Comparison of ENCODE assay signal across 2 cellular contexts in genomic region chr20:2671977-2672376, GRCh38.
TF ChIP-seq lines count a peak whose summit lies in the region.

No MANE protein-coding gene starts in this region.

TF ChIP-seq in IMR-90, 13 proteins besides CTCF, POLR2A, EP300 and RAD21:
- TF ChIP-seq, protein P1, sequence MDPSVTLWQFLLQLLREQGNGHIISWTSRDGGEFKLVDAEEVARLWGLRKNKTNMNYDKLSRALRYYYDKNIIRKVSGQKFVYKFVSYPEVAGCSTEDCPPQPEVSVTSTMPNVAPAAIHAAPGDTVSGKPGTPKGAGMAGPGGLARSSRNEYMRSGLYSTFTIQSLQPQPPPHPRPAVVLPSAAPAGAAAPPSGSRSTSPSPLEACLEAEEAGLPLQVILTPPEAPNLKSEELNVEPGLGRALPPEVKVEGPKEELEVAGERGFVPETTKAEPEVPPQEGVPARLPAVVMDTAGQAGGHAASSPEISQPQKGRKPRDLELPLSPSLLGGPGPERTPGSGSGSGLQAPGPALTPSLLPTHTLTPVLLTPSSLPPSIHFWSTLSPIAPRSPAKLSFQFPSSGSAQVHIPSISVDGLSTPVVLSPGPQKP (IDR thresholded peaks at IDR 0.05; ENCODE audit: borderline replicate concordance, low read depth, low read length): no peak
- TF ChIP-seq RCOR1 (IDR thresholded peaks at IDR 0.05; ENCODE audit: insufficient replicate concordance, low read length): no peak
- TF ChIP-seq CHD1 (IDR thresholded peaks at IDR 0.05; ENCODE audit: low read depth, low read length): no peak
- TF ChIP-seq CEBPB (IDR thresholded peaks at IDR 0.05; ENCODE audit: low read depth, low read length): no peak
- TF ChIP-seq BHLHE40 (IDR thresholded peaks at IDR 0.05; ENCODE audit: low read depth, low read length): no peak
- TF ChIP-seq MAZ (IDR thresholded peaks at IDR 0.05; ENCODE audit: borderline replicate concordance, low read depth, low read length): no peak
- TF ChIP-seq NFE2L2 (IDR thresholded peaks at IDR 0.05; ENCODE audit: low read depth, low read length): no peak
- no peak for TF ChIP-seq RFX5 (IDR thresholded peaks at IDR 0.05; ENCODE audit: low read depth, low read length)
- TF ChIP-seq, protein P2, sequence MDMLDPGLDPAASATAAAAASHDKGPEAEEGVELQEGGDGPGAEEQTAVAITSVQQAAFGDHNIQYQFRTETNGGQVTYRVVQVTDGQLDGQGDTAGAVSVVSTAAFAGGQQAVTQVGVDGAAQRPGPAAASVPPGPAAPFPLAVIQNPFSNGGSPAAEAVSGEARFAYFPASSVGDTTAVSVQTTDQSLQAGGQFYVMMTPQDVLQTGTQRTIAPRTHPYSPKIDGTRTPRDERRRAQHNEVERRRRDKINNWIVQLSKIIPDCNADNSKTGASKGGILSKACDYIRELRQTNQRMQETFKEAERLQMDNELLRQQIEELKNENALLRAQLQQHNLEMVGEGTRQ (IDR thresholded peaks at IDR 0.05; ENCODE audit: low read depth, low read length): no peak
- no peak for TF ChIP-seq FOS (IDR thresholded peaks at IDR 0.05; ENCODE audit: low read depth, low read length)
- TF ChIP-seq SMC3 (IDR thresholded peaks at IDR 0.05; ENCODE audit: low read depth, low read length): no peak
- no peak for TF ChIP-seq MXI1 (IDR thresholded peaks at IDR 0.05; ENCODE audit: borderline replicate concordance, low read depth, low read length)
- TF ChIP-seq MAFK (IDR thresholded peaks at IDR 0.05; ENCODE audit: low read depth, low read length): no peak

TF ChIP-seq in WTC11, 78 proteins besides CTCF, POLR2A, EP300 and RAD21 (continued from another document):
- TF ChIP-seq, protein P3, sequence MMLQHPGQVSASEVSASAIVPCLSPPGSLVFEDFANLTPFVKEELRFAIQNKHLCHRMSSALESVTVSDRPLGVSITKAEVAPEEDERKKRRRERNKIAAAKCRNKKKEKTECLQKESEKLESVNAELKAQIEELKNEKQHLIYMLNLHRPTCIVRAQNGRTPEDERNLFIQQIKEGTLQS (CRISPR knock-in tag; conservative IDR thresholded peaks at IDR 0.05): no peak
- TF ChIP-seq KAT7 (CRISPR knock-in tag; IDR thresholded peaks at IDR 0.05; ENCODE audit: borderline replicate concordance) (no peak), USF1 (CRISPR knock-in tag; IDR thresholded peaks at IDR 0.05) (no peak), ESRRA (CRISPR knock-in tag; IDR thresholded peaks at IDR 0.05; ENCODE audit: borderline replicate concordance) (no peak), NFATC4 (CRISPR knock-in tag; IDR thresholded peaks at IDR 0.05) (no peak), FOXK1 (CRISPR knock-in tag; IDR thresholded peaks at IDR 0.05) (no peak), MXD4 (CRISPR knock-in tag; IDR thresholded peaks at IDR 0.05; ENCODE audit: borderline replicate concordance) (no peak), ZNF232 (CRISPR knock-in tag; IDR thresholded peaks at IDR 0.05) (no peak), OVOL2 (CRISPR knock-in tag; IDR thresholded peaks at IDR 0.05; ENCODE audit: borderline replicate concordance) (no peak)
- TF ChIP-seq, protein P4, sequence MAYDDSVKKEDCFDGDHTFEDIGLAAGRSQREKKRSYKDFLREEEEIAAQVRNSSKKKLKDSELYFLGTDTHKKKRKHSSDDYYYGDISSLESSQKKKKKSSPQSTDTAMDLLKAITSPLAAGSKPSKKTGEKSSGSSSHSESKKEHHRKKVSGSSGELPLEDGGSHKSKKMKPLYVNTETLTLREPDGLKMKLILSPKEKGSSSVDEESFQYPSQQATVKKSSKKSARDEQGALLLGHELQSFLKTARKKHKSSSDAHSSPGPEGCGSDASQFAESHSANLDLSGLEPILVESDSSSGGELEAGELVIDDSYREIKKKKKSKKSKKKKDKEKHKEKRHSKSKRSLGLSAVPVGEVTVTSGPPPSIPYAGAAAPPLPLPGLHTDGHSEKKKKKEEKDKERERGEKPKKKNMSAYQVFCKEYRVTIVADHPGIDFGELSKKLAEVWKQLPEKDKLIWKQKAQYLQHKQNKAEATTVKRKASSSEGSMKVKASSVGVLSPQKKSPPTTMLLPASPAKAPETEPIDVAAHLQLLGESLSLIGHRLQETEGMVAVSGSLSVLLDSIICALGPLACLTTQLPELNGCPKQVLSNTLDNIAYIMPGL (CRISPR knock-in tag; IDR thresholded peaks at IDR 0.05): no peak
